ENCODE assay signal across 10 cellular contexts in genomic region chr12:113961921-113962710, GRCh38. TPM values are rescaled to one million over a fixed set of nuclear protein-coding genes. Genes with fewer than 3 reads are reported as not detected.
DNase-seq lines count a peak whose midpoint lies in the region; ATAC-seq and TF ChIP-seq lines count a peak whose summit lies in the region.
"Had no signal": no experiment of that assay in that cellular context is flagged by ENCODE, and none has a peak within 500 bp of the region (broad histone marks: within the 10 kb centered on the region; RNA-seq: fewer than 3 reads in every experiment).

No MANE protein-coding gene starts in this region.

- POLR2A ChIA-PET in OCI-LY7 (lab: Charles Lee) = no interaction called here

- peak overlapping the region; percentile 98 for H3K27ac Mint-ChIP-seq in activated T-cell treated with anti-CD3 and anti-CD28 coated beads, Interleukin-2, amount 50 U/mL, for 24 hours
- H3K27ac Mint-ChIP-seq: nephron progenitor cell had no signal

- no peaks in the 10 kb centered on the region for H3K9me3 ChIP-seq in OCI-LY7 (ENCODE audit: low read length)

- ATAC-seq in HG03095 (IDR thresholded peaks at IDR 0.05; ENCODE audit: unreplicated experiment) (peak; percentile 34), HG03571 (IDR thresholded peaks at IDR 0.05; ENCODE audit: unreplicated experiment) (no peak)

- no peak overlapping the region for H3K27ac ChIP-seq in OCI-LY7 (ENCODE audit: low read depth, low read length, poor library complexity, severe bottlenecking)

- peaks cover 56% of the 10 kb centered on the region for H3K4me1 Mint-ChIP-seq in activated T-cell treated with anti-CD3 and anti-CD28 coated beads, Interleukin-2, amount 50 U/mL, for 24 hours (ENCODE audit: low read depth)

- no TSS peak for BruUV-seq in OCI-LY7 (replicated peaks; lab: Mats Ljungman, UMichigan)

- H4K20me1 ChIP-seq in OCI-LY7 (ENCODE audit: insufficient read depth, low read length) = no peaks in the 10 kb centered on the region

- no peaks in the 10 kb centered on the region for H3K9me3 Mint-ChIP-seq in activated T-cell treated with anti-CD3 and anti-CD28 coated beads, Interleukin-2, amount 50 U/mL, for 24 hours
- H3K9me3 Mint-ChIP-seq: nephron progenitor cell had no signal

- H3K4me2 ChIP-seq in OCI-LY7 (ENCODE audit: low read length) = no peak overlapping the region

- H3K9me2 ChIP-seq in OCI-LY7 (ENCODE audit: insufficient read depth, low read length) = no peaks in the 10 kb centered on the region

- peaks cover 18% of the 10 kb centered on the region; the same call in 1 of the 2 replicates for H3K79me2 ChIP-seq in OCI-LY7 (ENCODE audit: insufficient read depth, low read depth, low read length)

- peaks cover 86% of the 10 kb centered on the region for H3K36me3 Mint-ChIP-seq in activated T-cell treated with anti-CD3 and anti-CD28 coated beads, Interleukin-2, amount 50 U/mL, for 24 hours (ENCODE audit: low read depth)

- CTCF ChIA-PET in OCI-LY7 (lab: Charles Lee; ENCODE audit: unreplicated experiment) = no interaction called here

- H3K4me3 ChIP-seq in skeletal muscle cell (ENCODE audit: low read depth, low read length) = no peak overlapping the region
- no peak overlapping the region for H3K4me3 ChIP-seq in OCI-LY7 (ENCODE audit: low read depth, low read length, poor library complexity, severe bottlenecking)

- peak; percentile 71 for DNase-seq in GM10266 (ENCODE audit: extremely low spot score)
- peak; percentile 73 for DNase-seq in activated T-cell treated with anti-CD3 and anti-CD28 coated beads, Interleukin-2, amount 50 U/mL, for 24 hours
- peak; percentile 25 for DNase-seq in skeletal muscle cell (ENCODE audit: low read depth)
- no peak for DNase-seq in DMS79 treated with DMSO at 0.1 percent for 48 hours (lab: John Stamatoyannopoulos, UW)
- DNase-seq in DMS153 (lab: John Stamatoyannopoulos, UW) = no peak
- DNase-seq in OCI-LY7 (ENCODE audit: low spot score) = no peak
- DNase-seq: NCI-H2081 treated with DMSO at 0.1 percent for 48 hours, nephron progenitor cell had no signal

- TF ChIP-seq CTCF in GM10266 (IDR thresholded peaks at IDR 0.05; ENCODE audit: control insufficient read depth, insufficient read depth, low read depth, missing control alignments) (no peak), OCI-LY7 (conservative IDR thresholded peaks at IDR 0.05; ENCODE audit: low read length) (no peak)

- no peak overlapping the region for H2AFZ ChIP-seq in OCI-LY7 (ENCODE audit: low read length)

- peaks cover 44% of the 10 kb centered on the region for H3K36me3 ChIP-seq in OCI-LY7 (ENCODE audit: insufficient read depth, low read length)

- H3K4me1 ChIP-seq in OCI-LY7 (ENCODE audit: insufficient read depth, low read length, poor library complexity, severe bottlenecking) = peaks cover 16% of the 10 kb centered on the region

- peak overlapping the region; percentile 99 for H3K4me3 Mint-ChIP-seq in activated T-cell treated with anti-CD3 and anti-CD28 coated beads, Interleukin-2, amount 50 U/mL, for 24 hours
- H3K4me3 Mint-ChIP-seq: nephron progenitor cell had no signal

- intact Hi-C loops in OCI-LY7 (cut with micrococcal nuclease; ENCODE audit: unreplicated experiment) = no loop called here

- H3K27me3 Mint-ChIP-seq in activated T-cell treated with anti-CD3 and anti-CD28 coated beads, Interleukin-2, amount 50 U/mL, for 24 hours = no peaks in the 10 kb centered on the region

RNA-seq across cellular contexts. Expression of gene RBM19, which starts 4.0 kb away (rescaled TPM):
- 30.8 and 37.8 TPM in 2 replicates for total RNA-seq in OCI-LY7 (2014; rRNA removed; shearing (Covaris generic))
- 37.7 and 46.2 TPM in 2 replicates for total RNA-seq in OCI-LY7 (2022)

Comparison
In these comparisons a context has a peak if more than half of its experiments do, and no peak if none do; other contexts are left out.
1. DNase-seq: peak in GM10266 (single experiment), activated T-cell treated with anti-CD3 and anti-CD28 coated beads, Interleukin-2, amount 50 U/mL, for 24 hours (single experiment) and skeletal muscle cell (single experiment); none in DMS79 treated with DMSO at 0.1 percent for 48 hours (single experiment), DMS153 (single experiment) and OCI-LY7 (single experiment).